In genomic region chr5:96579711-96580110, GRCh38 we compare ENCODE assay signal across 19 cellular contexts.
DNase-seq lines count a peak whose midpoint lies in the region; ATAC-seq and TF ChIP-seq lines count a peak whose summit lies in the region.
"Had no signal": no experiment of that assay in that cellular context is flagged by ENCODE, and none has a peak within 500 bp of the region (broad histone marks: within the 10 kb centered on the region; RNA-seq: fewer than 3 reads in every experiment).

No MANE protein-coding gene starts in this region.

- CTCF ChIA-PET in CD8-positive, alpha-beta T cell (lab: Charles Lee) = interaction anchor here (1.5 to 1.8 kb wide), 2 partner anchors 22 kb away, joined by 5 to 6 read pairs; no protein-coding TSS in a partner anchor

- H3K27me3 ChIP-seq in CD8-positive, alpha-beta T cell (ENCODE audit: insufficient read depth, low read length) = no peaks in the 10 kb centered on the region
- H3K27me3 ChIP-seq: BLaER1 had no signal

- H3K27ac ChIP-seq in CD8-positive, alpha-beta T cell (ENCODE audit: low read depth, low read length) = no peak overlapping the region
- H3K27ac ChIP-seq: 22Rv1, BLaER1, C4-2B had no signal

- TF ChIP-seq CTCF in fibroblast of villous mesenchyme (IDR thresholded peaks at IDR 0.05; ENCODE audit: insufficient read depth, low read depth, low read length) (no peak), mucosa of descending colon (IDR thresholded peaks at IDR 0.05) (no peak)
- TF ChIP-seq CTCF in CD8-positive, alpha-beta T cell (IDR thresholded peaks at IDR 0.05) = no peak

- no peaks in the 10 kb centered on the region for H3K9me3 ChIP-seq in mucosa of descending colon
- no peaks in the 10 kb centered on the region for H3K9me3 ChIP-seq in CD8-positive, alpha-beta T cell (ENCODE audit: low read length)
- H3K9me3 ChIP-seq: BLaER1 had no signal

- H3K36me3 ChIP-seq in mucosa of descending colon (ENCODE audit: low read depth) = no peaks in the 10 kb centered on the region
- no peaks in the 10 kb centered on the region for H3K36me3 ChIP-seq in CD8-positive, alpha-beta T cell (ENCODE audit: insufficient read depth, low read length)
- H3K36me3 ChIP-seq: BLaER1 had no signal

- no peak overlapping the region for H3K4me3 Mint-ChIP-seq in activated T-helper 17 cell treated with anti-CD3 and anti-CD28 coated beads, Interleukin-2, amount 50 U/mL, for 72 hours
- H3K4me3 Mint-ChIP-seq in CD8-positive, alpha-beta T cell = no peak overlapping the region
- H3K4me3 Mint-ChIP-seq: B cell; CD4-positive, CD25-positive, alpha-beta regulatory T cell; CD8-positive, alpha-beta memory T cell; GM23338; H9 had no signal

- POLR2A ChIA-PET in CD8-positive, alpha-beta T cell (lab: Charles Lee) = no interaction called here

- ATAC-seq in activated T-helper 17 cell treated with anti-CD3 and anti-CD28 coated beads, Interleukin-2, amount 50 U/mL, for 72 hours (replicated peaks) = no peak
- ATAC-seq in mucosa of descending colon (peak; percentile 29), HG03045 (IDR thresholded peaks at IDR 0.05; ENCODE audit: unreplicated experiment) (no peak)
- no peak for ATAC-seq in CD8-positive, alpha-beta T cell
- ATAC-seq: GM23338, HCT116 had no signal

- H3K4me1 Mint-ChIP-seq in activated T-helper 17 cell treated with anti-CD3 and anti-CD28 coated beads, Interleukin-2, amount 50 U/mL, for 72 hours = no peaks in the 10 kb centered on the region
- H3K4me1 Mint-ChIP-seq in CD8-positive, alpha-beta T cell (ENCODE audit: low read depth) = peaks cover 5% of the 10 kb centered on the region
- H3K4me1 Mint-ChIP-seq: GM23338, H9 had no signal

- no peaks in the 10 kb centered on the region for H3K36me3 Mint-ChIP-seq in activated T-helper 17 cell treated with anti-CD3 and anti-CD28 coated beads, Interleukin-2, amount 50 U/mL, for 72 hours (ENCODE audit: low read depth)
- H3K36me3 Mint-ChIP-seq in CD8-positive, alpha-beta T cell = no peaks in the 10 kb centered on the region
- H3K36me3 Mint-ChIP-seq: CD4-positive, CD25-positive, alpha-beta regulatory T cell had no signal

- H3K4me1 ChIP-seq in mucosa of descending colon (ENCODE audit: low read depth) = no peaks in the 10 kb centered on the region
- no peaks in the 10 kb centered on the region for H3K4me1 ChIP-seq in CD8-positive, alpha-beta T cell (ENCODE audit: insufficient read depth, low read length)

- H3K4me3 ChIP-seq in fibroblast of villous mesenchyme (ENCODE audit: low read depth, low read length) (no peak overlapping the region), mucosa of descending colon (no peak overlapping the region)
- H3K4me3 ChIP-seq in CD8-positive, alpha-beta T cell (ENCODE audit: low read depth, low read length) = no peak overlapping the region
- H3K4me3 ChIP-seq: BLaER1, GM23338 had no signal

- no peaks in the 10 kb centered on the region for H3K9me3 Mint-ChIP-seq in activated T-helper 17 cell treated with anti-CD3 and anti-CD28 coated beads, Interleukin-2, amount 50 U/mL, for 72 hours
- H3K9me3 Mint-ChIP-seq in CD8-positive, alpha-beta T cell = no peaks in the 10 kb centered on the region
- H3K9me3 Mint-ChIP-seq: CD4-positive, CD25-positive, alpha-beta regulatory T cell; CD8-positive, alpha-beta memory T cell; GM23338; H9 had no signal

- H3K27ac Mint-ChIP-seq in activated T-helper 17 cell treated with anti-CD3 and anti-CD28 coated beads, Interleukin-2, amount 50 U/mL, for 72 hours = peak overlapping the region; percentile 7
- no peak overlapping the region for H3K27ac Mint-ChIP-seq in CD8-positive, alpha-beta T cell
- H3K27ac Mint-ChIP-seq: B cell; CD4-positive, CD25-positive, alpha-beta regulatory T cell; CD8-positive, alpha-beta memory T cell; GM23338; H9 had no signal

- peaks cover 12% of the 10 kb centered on the region for H3K27me3 Mint-ChIP-seq in activated T-helper 17 cell treated with anti-CD3 and anti-CD28 coated beads, Interleukin-2, amount 50 U/mL, for 72 hours
- H3K27me3 Mint-ChIP-seq in CD8-positive, alpha-beta T cell (ENCODE audit: low read depth) = peaks cover 29% of the 10 kb centered on the region

- DNase-seq in DMS53 (lab: John Stamatoyannopoulos, UW) (peak; percentile 70), fibroblast of villous mesenchyme (ENCODE audit: low read depth) (peak; percentile 80), mucosa of descending colon (no peak), GM19238 (ENCODE audit: insufficient read length, low spot score) (no peak)
- DNase-seq in activated CD8-positive, alpha-beta memory T cell treated with anti-CD3 and anti-CD28 coated beads, Interleukin-2, amount 50 U/mL, for 4 hours = no peak
- DNase-seq in CD8-positive, alpha-beta T cell = no peak
- DNase-seq: CD4-positive, CD25-positive, alpha-beta regulatory T cell; CD8-positive, alpha-beta memory T cell; DMS 273 treated with DMSO at 0.1 percent for 48 hours; DND-41; H9 had no signal

- intact Hi-C loops in mucosa of descending colon (cut with DNase I, micrococcal nuclease) = no loop called here
- intact Hi-C loops in CD8-positive, alpha-beta T cell (cut with DNase I, micrococcal nuclease) = no loop called here

Comparison
In these comparisons a context has a peak if more than half of its experiments do, and no peak if none do; other contexts are left out.
1. DNase-seq: peak in DMS53 (single experiment) and fibroblast of villous mesenchyme (single experiment); none in mucosa of descending colon (0 of 3), GM19238 (single experiment), activated CD8-positive, alpha-beta memory T cell treated with anti-CD3 and anti-CD28 coated beads, Interleukin-2, amount 50 U/mL, for 4 hours (single experiment) and CD8-positive, alpha-beta T cell (0 of 7).